ENCODE assay signal across 30 cellular contexts in the genomic region with DNA sequence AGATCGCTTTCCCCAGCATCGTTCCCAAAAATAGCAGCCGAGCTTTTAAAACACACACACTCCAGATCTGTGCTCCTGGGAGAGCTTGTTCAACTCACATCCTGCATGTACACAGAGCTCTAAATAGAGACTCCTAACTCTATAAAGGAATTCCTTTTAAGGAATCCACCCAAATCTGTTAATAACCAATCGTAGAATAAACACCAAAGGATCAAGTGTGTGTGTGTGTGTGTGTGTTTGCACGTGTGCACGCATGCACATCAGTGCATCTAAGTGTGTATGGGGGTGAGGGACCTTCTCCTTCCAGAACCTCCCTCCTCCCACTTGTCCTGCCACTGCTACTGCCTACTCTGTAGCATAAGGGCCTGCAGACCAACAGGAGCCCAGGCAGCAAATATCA. TPM values are rescaled to one million over a fixed set of nuclear protein-coding genes. Genes with fewer than 3 reads are reported as not detected.
DNase-seq lines count a peak whose midpoint lies in the region; ATAC-seq and TF ChIP-seq lines count a peak whose summit lies in the region.
"Had no signal": no experiment of that assay in that cellular context is flagged by ENCODE, and none has a peak within 500 bp of the region (broad histone marks: within the 10 kb centered on the region; RNA-seq: fewer than 3 reads in every experiment).

No MANE protein-coding gene starts in this region.

- H3K27ac ChIP-seq in cardiac muscle cell (peak overlapping the region; percentile 90), right atrium auricular region (no peak overlapping the region), psoas muscle (peak overlapping the region; percentile 41), mesendoderm (ENCODE audit: low read depth, low read length) (no peak overlapping the region)
- H3K27ac ChIP-seq: brain microvascular endothelial cell had no signal

- H3K27me3 ChIP-seq in cardiac muscle cell (no peaks in the 10 kb centered on the region), right atrium auricular region (no peaks in the 10 kb centered on the region), psoas muscle (ENCODE audit: insufficient read depth in 3 of 3, low read length in 2 of 3) (no peaks in the 10 kb centered on the region), mesendoderm (ENCODE audit: insufficient read depth, low read length, poor library complexity) (no peaks in the 10 kb centered on the region)
- H3K27me3 ChIP-seq: adrenal gland, brain microvascular endothelial cell, MG63 had no signal

- DNase-seq in cardiac muscle cell (ENCODE audit: low read depth in 1 of 2, low spot score in 1 of 2) (peak in 1 of 2 donors; percentile 56), left cardiac atrium (no peak), right atrium auricular region (ENCODE audit: low spot score) (peak; percentile 16), psoas muscle (no peak), mesendoderm (no peak), T-helper 1 cell (no peak)
- no peak for DNase-seq in activated CD4-positive, alpha-beta memory T cell treated with anti-CD3 and anti-CD28 coated beads, Interleukin-2, amount 10 ng/mL, durations not matched to agents 7 days and 5 days
- DNase-seq: activated CD4-positive, alpha-beta T cell treated with anti-CD3 and anti-CD28 coated beads, Interleukin-2, amount 10 ng/mL, durations not matched to agents 7 days and 5 days; activated naive CD4-positive, alpha-beta T cell treated with anti-CD3 and anti-CD28 coated beads for 36 hours; adrenal gland; brain microvascular endothelial cell; CD8-positive, alpha-beta T cell; effector CD8-positive, alpha-beta T cell; H7; kidney glomerular epithelial cell; MG63; naive thymus-derived CD8-positive, alpha-beta T cell; NCI-H1105 treated with DMSO at 0.1 percent for 48 hours; NCI-H2029; NCI-H526; NK-92 treated with Interleukin-12 subunit alpha and Interleukin-12 subunit beta, amount 100 ng/mL, for 24 hours; occipital lobe; SHP77 treated with DMSO at 0.1 percent for 48 hours; small intestine; stimulated activated CD4-positive, alpha-beta T cell treated with anti-CD3 and anti-CD28 coated beads, Interleukin-2, amount 100 ng/mL, for 24 hours; SW 1271 had no signal

- no peak overlapping the region for H4K5ac ChIP-seq in mesendoderm (ENCODE audit: low read length)

- H4K8ac ChIP-seq in mesendoderm (ENCODE audit: low read depth, low read length): no peak overlapping the region

- 53 to 74% (median 58%) methylated on average over 6 of the region's 6 CpGs for WGBS in psoas muscle, 3 donors
- WGBS in mesendoderm (ENCODE audit: extremely low coverage, insufficient coverage, low lambda C conversion rate): no CpG with 5 or more reads among the region's 6 CpGs

- H3K9ac ChIP-seq in mesendoderm (ENCODE audit: low read length): no peak overlapping the region

- peaks cover 7% of the 10 kb centered on the region for H3K4me1 Mint-ChIP-seq in activated CD4-positive, alpha-beta memory T cell treated with anti-CD3 and anti-CD28 coated beads, Interleukin-2, amount 10 ng/mL, durations not matched to agents 7 days and 5 days
- H3K4me1 Mint-ChIP-seq: B cell had no signal

- no peaks in the 10 kb centered on the region for H3K79me2 ChIP-seq in mesendoderm (ENCODE audit: control insufficient read depth, insufficient read depth, low read length)

- H3K4me3 ChIP-seq in cardiac muscle cell: no peak overlapping the region
- H3K4me3 ChIP-seq in right atrium auricular region: no peak overlapping the region
- H3K4me3 ChIP-seq in psoas muscle: no peak overlapping the region
- no peak overlapping the region for H3K4me3 ChIP-seq in mesendoderm (ENCODE audit: low read length)
- H3K4me3 ChIP-seq: adrenal gland, K562, MG63 had no signal

- no peaks in the 10 kb centered on the region for H3K36me3 Mint-ChIP-seq in activated CD4-positive, alpha-beta memory T cell treated with anti-CD3 and anti-CD28 coated beads, Interleukin-2, amount 10 ng/mL, durations not matched to agents 7 days and 5 days (ENCODE audit: low read depth)
- H3K36me3 Mint-ChIP-seq: CD8-positive, alpha-beta T cell; WTC11 had no signal

- intact Hi-C loops in left cardiac atrium (cut with DNase I) (loop anchor here in 1 of 2 donors (5.0 kb wide), 1 partner anchor 328 kb away; no protein-coding TSS in a partner anchor), psoas muscle (cut with DNase I) (loop anchor here (5.0 to 10.0 kb wide), 4 partner anchors 130 to 318 kb away; a partner anchor contains a TSS)

- H3K27me3 Mint-ChIP-seq in activated CD4-positive, alpha-beta memory T cell treated with anti-CD3 and anti-CD28 coated beads, Interleukin-2, amount 10 ng/mL, durations not matched to agents 7 days and 5 days: peaks cover 13% of the 10 kb centered on the region
- H3K27me3 Mint-ChIP-seq: B cell; naive thymus-derived CD8-positive, alpha-beta T cell had no signal

- H3K4ac ChIP-seq in mesendoderm (ENCODE audit: low read depth, low read length): no peak overlapping the region

- H3K4me2 ChIP-seq in mesendoderm (ENCODE audit: low read length): no peak overlapping the region

- H3K56ac ChIP-seq in mesendoderm (ENCODE audit: low read length): no peak overlapping the region

- no peak overlapping the region for H3K18ac ChIP-seq in mesendoderm (ENCODE audit: low read length)

- POLR2A ChIA-PET in activated CD4-positive, alpha-beta memory T cell treated with anti-CD3 and anti-CD28 coated beads, Interleukin-2, amount 10 ng/mL, durations not matched to agents 7 days and 5 days (lab: Charles Lee): no interaction called here

- no peak for TF ChIP-seq CTCF in cardiac muscle cell (IDR thresholded peaks at IDR 0.05; ENCODE audit: low read depth, low read length)
- TF ChIP-seq CTCF in right atrium auricular region (IDR thresholded peaks at IDR 0.05): no peak
- TF ChIP-seq CTCF in psoas muscle (IDR thresholded peaks at IDR 0.05): no peak

- no peak overlapping the region for H3K27ac Mint-ChIP-seq in activated CD4-positive, alpha-beta memory T cell treated with anti-CD3 and anti-CD28 coated beads, Interleukin-2, amount 10 ng/mL, durations not matched to agents 7 days and 5 days
- H3K27ac Mint-ChIP-seq: activated CD4-positive, alpha-beta T cell treated with anti-CD3 and anti-CD28 coated beads, Interleukin-2, amount 10 ng/mL, durations not matched to agents 7 days and 5 days; activated naive CD4-positive, alpha-beta T cell treated with anti-CD3 and anti-CD28 coated beads for 36 hours; B cell; CD8-positive, alpha-beta T cell; naive thymus-derived CD8-positive, alpha-beta T cell; WTC11 had no signal

- no peaks in the 10 kb centered on the region for H3K79me1 ChIP-seq in mesendoderm (ENCODE audit: low read length)

- H2BK15ac ChIP-seq in mesendoderm (replicated peaks; ENCODE audit: low read depth): no peak overlapping the region

- no peak overlapping the region for H2AK5ac ChIP-seq in mesendoderm (ENCODE audit: low read length)

- no peak overlapping the region for H3K4me3 Mint-ChIP-seq in activated CD4-positive, alpha-beta memory T cell treated with anti-CD3 and anti-CD28 coated beads, Interleukin-2, amount 10 ng/mL, durations not matched to agents 7 days and 5 days
- H3K4me3 Mint-ChIP-seq: activated CD4-positive, alpha-beta T cell treated with anti-CD3 and anti-CD28 coated beads, Interleukin-2, amount 10 ng/mL, durations not matched to agents 7 days and 5 days; activated naive CD4-positive, alpha-beta T cell treated with anti-CD3 and anti-CD28 coated beads for 36 hours; B cell; CD8-positive, alpha-beta T cell; naive thymus-derived CD8-positive, alpha-beta T cell; WTC11 had no signal

- H3K9me3 ChIP-seq in cardiac muscle cell (ENCODE audit: low read depth) (no peaks in the 10 kb centered on the region), right atrium auricular region (peaks cover 0 to 11% of the 10 kb centered on the region in 2 donors), psoas muscle (peaks cover 9% of the 10 kb centered on the region)
- H3K9me3 ChIP-seq: adrenal gland had no signal

- CTCF ChIA-PET in activated CD4-positive, alpha-beta memory T cell treated with anti-CD3 and anti-CD28 coated beads, Interleukin-2, amount 10 ng/mL, durations not matched to agents 7 days and 5 days (lab: Charles Lee): interaction anchor here (0.7 kb wide), 1 partner anchor 9 kb away, joined by 3 read pairs; no protein-coding TSS in a partner anchor

- H3K23ac ChIP-seq in mesendoderm (ENCODE audit: low read length): no peak overlapping the region

- no peaks in the 10 kb centered on the region for H3K36me3 ChIP-seq in cardiac muscle cell
- no peaks in the 10 kb centered on the region for H3K36me3 ChIP-seq in right atrium auricular region
- no peaks in the 10 kb centered on the region for H3K36me3 ChIP-seq in psoas muscle (ENCODE audit: insufficient read depth in 1 of 2, low read depth in 1 of 2)
- no peaks in the 10 kb centered on the region for H3K36me3 ChIP-seq in mesendoderm (ENCODE audit: control insufficient read depth, insufficient read depth, low read length)
- H3K36me3 ChIP-seq: adrenal gland, brain microvascular endothelial cell, MG63 had no signal

- H3K9me3 Mint-ChIP-seq in activated CD4-positive, alpha-beta memory T cell treated with anti-CD3 and anti-CD28 coated beads, Interleukin-2, amount 10 ng/mL, durations not matched to agents 7 days and 5 days: no peaks in the 10 kb centered on the region
- H3K9me3 Mint-ChIP-seq: activated CD4-positive, alpha-beta T cell treated with anti-CD3 and anti-CD28 coated beads, Interleukin-2, amount 10 ng/mL, durations not matched to agents 7 days and 5 days; WTC11 had no signal

- ATAC-seq in left cardiac atrium (no peak), psoas muscle (no peak), GM19455 (IDR thresholded peaks at IDR 0.05; ENCODE audit: unreplicated experiment) (no peak)
- ATAC-seq: CD8-positive, alpha-beta T cell; K562; naive thymus-derived CD8-positive, alpha-beta T cell had no signal

- no peak overlapping the region for H2BK120ac ChIP-seq in mesendoderm (ENCODE audit: low read depth, low read length)

- no peak overlapping the region for H2BK5ac ChIP-seq in mesendoderm (ENCODE audit: low read length)

- peaks cover 24% of the 10 kb centered on the region for H3K4me1 ChIP-seq in cardiac muscle cell (ENCODE audit: low read depth)
- peaks cover 0 to 17% of the 10 kb centered on the region in 2 donors for H3K4me1 ChIP-seq in right atrium auricular region
- peaks cover 13% of the 10 kb centered on the region for H3K4me1 ChIP-seq in psoas muscle
- no peaks in the 10 kb centered on the region for H3K4me1 ChIP-seq in mesendoderm (ENCODE audit: control insufficient read depth, low read depth, low read length)
- H3K4me1 ChIP-seq: adrenal gland had no signal

RNA-seq across cellular contexts. Expression of a gene that starts 58.4 kb away (rescaled TPM):
- total RNA-seq in cardiac muscle cell (20.7 and 24.5 TPM in 2 replicates), left cardiac atrium (10 to 100 TPM; 21.3 to 30.6 TPM), right atrium auricular region (10 to 100 TPM; 15.5 to 24.4 TPM), psoas muscle (10 to 100 TPM; 20.5 to 50.3 (median 38.3) TPM)
- polyA plus RNA-seq in cardiac muscle cell (48.3 and 58.4 TPM in 2 replicates), psoas muscle (10 to 100 TPM; 44.0 to 52.1 (median 45.0) TPM)
- polyA plus RNA-seq in mesendoderm (2013, experiment 1 of 2): 131 TPM
- 129 TPM for polyA plus RNA-seq in mesendoderm (2013, experiment 2 of 2)
- 10 to 100 TPM; 59.6 to 66.2 TPM for total RNA-seq in activated CD4-positive, alpha-beta memory T cell treated with anti-CD3 and anti-CD28 coated beads, Interleukin-2, amount 10 ng/mL, durations not matched to agents 7 days and 5 days

Comparison
In these comparisons a context has a peak if more than half of its experiments do, and no peak if none do; other contexts are left out.
1. H3K27ac ChIP-seq: peak in cardiac muscle cell (single experiment) and psoas muscle (single experiment); none in right atrium auricular region (0 of 2) and mesendoderm (single experiment).